Comparison of ENCODE assay signal across 8 cellular contexts in the genomic region with DNA sequence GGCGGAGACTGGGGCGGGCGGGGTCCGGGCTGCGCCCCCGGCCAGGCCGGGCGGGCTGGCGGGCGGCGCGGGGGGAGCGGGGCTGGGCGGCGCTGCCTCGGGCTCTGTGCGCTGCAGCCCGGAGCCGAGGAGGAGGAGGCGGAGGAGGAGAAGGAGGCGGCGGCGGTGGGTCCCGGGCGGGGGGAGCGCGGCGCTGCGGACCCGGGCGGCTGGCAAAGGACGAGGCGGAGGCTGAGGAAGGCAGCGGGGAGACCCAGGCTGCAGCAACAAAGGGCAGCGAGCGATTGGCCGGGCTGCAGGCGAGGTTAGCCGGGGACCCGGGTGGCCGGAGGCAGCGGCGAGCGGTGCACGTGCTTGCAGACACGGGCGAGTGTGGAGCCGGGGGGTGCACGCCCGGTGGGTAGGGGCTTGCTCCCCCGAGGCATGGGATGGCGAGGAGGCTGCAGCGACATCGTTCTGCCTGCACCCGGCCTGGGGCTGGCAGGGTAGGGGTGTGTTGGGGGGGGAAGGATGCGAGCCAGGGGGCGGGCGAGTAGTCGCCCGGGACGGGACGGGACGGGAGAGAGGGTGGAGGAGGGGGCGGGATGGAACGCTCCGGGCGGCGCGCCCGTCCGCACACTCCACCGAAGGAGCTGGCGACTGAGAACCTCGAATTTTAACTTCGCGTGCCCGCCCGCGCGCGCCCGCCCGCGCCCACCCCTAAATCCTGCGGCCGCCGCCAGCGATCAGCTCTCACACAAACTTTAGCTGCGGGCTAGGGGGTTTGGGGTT. TPM values are rescaled to one million over a fixed set of nuclear protein-coding genes. Genes with fewer than 3 reads are reported as not detected.
DNase-seq lines count a peak whose midpoint lies in the region; ATAC-seq, FAIRE-seq and TF ChIP-seq lines count a peak whose summit lies in the region.

No MANE protein-coding gene starts in this region.

- H2AFZ ChIP-seq in SU-DHL-6 (ENCODE audit: low read depth, low read length, severe bottlenecking) (peak overlapping the region; percentile 99), keratinocyte (ENCODE audit: control insufficient read depth, low read length) (peak overlapping the region; percentile 84)

- peak; percentile 0 for ATAC-seq in HG03066 (IDR thresholded peaks at IDR 0.05; ENCODE audit: low read depth, unreplicated experiment)
- no peak for ATAC-seq in HG02763 (IDR thresholded peaks at IDR 0.05; ENCODE audit: unreplicated experiment)

- DNase-seq in DMS 273 (lab: John Stamatoyannopoulos, UW; ENCODE audit: unreplicated experiment) (peak; percentile 69), DMS 273 treated with DMSO at 0.1 percent for 48 hours (lab: John Stamatoyannopoulos, UW) (no peak), brain pericyte (ENCODE audit: low read depth, low spot score) (peak; percentile 15), keratinocyte (ENCODE audit: low read depth, low spot score) (no peak)
- peak in 3 of 4 experiments; percentile 2 to 25 (median 25) for DNase-seq in stimulated activated CD4-positive, alpha-beta T cell treated with anti-CD3 and anti-CD28 coated beads, Interleukin-1b, Interleukin-23, amount 100 ng/mL, for 24 hours (ENCODE audit: low read depth in 4 of 4, low spot score in 1 of 4)

- dilution Hi-C loops in keratinocyte (cut with MboI; ENCODE audit: extremely low pct_ligation_motif_present, low sequenced_read_pairs), result no loop called here

- H3K36me3 ChIP-seq in SU-DHL-6 (ENCODE audit: low read length) (no peaks in the 10 kb centered on the region), keratinocyte (ENCODE audit: control insufficient read depth in 2 of 2, extremely low read depth in 1 of 2, insufficient read depth in 2 of 2, low read length in 2 of 2) (no peaks in the 10 kb centered on the region)

- peak overlapping the region; percentile 99 for H3K4me3 ChIP-seq in SU-DHL-6 (ENCODE audit: insufficient read depth, low read length, poor library complexity, severe bottlenecking)
- peak overlapping the region; percentile 75 to 95 (median 76) for H3K4me3 ChIP-seq in keratinocyte (ENCODE audit: control insufficient read depth in 2 of 3, extremely low read depth in 1 of 3, insufficient read depth in 2 of 3, low read depth in 1 of 3, low read length in 3 of 3)

- H3K9me3 ChIP-seq in SU-DHL-6 (ENCODE audit: insufficient read depth, low read length), result no peaks in the 10 kb centered on the region
- no peaks in the 10 kb centered on the region for H3K9me3 ChIP-seq in keratinocyte (ENCODE audit: control insufficient read depth, low read depth, low read length)

- H4K20me1 ChIP-seq in SU-DHL-6 (ENCODE audit: low read depth, low read length), result no peaks in the 10 kb centered on the region
- H4K20me1 ChIP-seq in keratinocyte (ENCODE audit: control insufficient read depth, extremely low read depth, insufficient read depth, low read length), result no peaks in the 10 kb centered on the region

- no peaks in the 10 kb centered on the region for H3K9me1 ChIP-seq in keratinocyte (ENCODE audit: control insufficient read depth, extremely low read depth, insufficient read depth, low read length)

- peak overlapping the region; percentile 73 for H3K27ac ChIP-seq in SU-DHL-6 (ENCODE audit: low read depth, low read length)
- H3K27ac ChIP-seq in keratinocyte (ENCODE audit: control insufficient read depth, insufficient read depth, low read length), result no peak overlapping the region

- peaks cover 23% of the 10 kb centered on the region for H3F3A ChIP-seq in SU-DHL-6 (ENCODE audit: insufficient read depth)

- H3K4me2 ChIP-seq in SU-DHL-6 (ENCODE audit: low read depth, low read length, poor library complexity, severe bottlenecking), result peak overlapping the region; percentile 80
- peak overlapping the region; percentile 66 for H3K4me2 ChIP-seq in keratinocyte (ENCODE audit: control insufficient read depth, extremely low read depth, insufficient read depth, low read depth, low read length)

- no peaks in the 10 kb centered on the region for H3K9me2 ChIP-seq in SU-DHL-6 (replicated peaks; ENCODE audit: insufficient read depth, low read length)

- TF ChIP-seq CTCF in SU-DHL-6 (IDR thresholded peaks at IDR 0.05; ENCODE audit: insufficient read depth, low read length, poor library complexity, severe bottlenecking) (no peak), keratinocyte (optimal IDR thresholded peaks at IDR 0.05 in 1 of 3, IDR thresholded peaks at IDR 0.05 in 1 of 3, conservative IDR thresholded peaks at IDR 0.05 in 1 of 3; ENCODE audit: extremely low read depth in 1 of 3, insufficient read depth in 2 of 3, low read length in 3 of 3) (no peak)

- H3K27me3 ChIP-seq in SU-DHL-6 (ENCODE audit: low read length) (no peaks in the 10 kb centered on the region), keratinocyte (ENCODE audit: control insufficient read depth, extremely low read depth, insufficient read depth, low read length) (no peaks in the 10 kb centered on the region)

- H3K79me2 ChIP-seq in SU-DHL-6 (ENCODE audit: insufficient read depth, low read length) (peaks cover 18% of the 10 kb centered on the region), keratinocyte (ENCODE audit: control insufficient read depth, insufficient read depth, low read length) (peaks cover 11% of the 10 kb centered on the region)

- H3K4me1 ChIP-seq in keratinocyte (ENCODE audit: control insufficient read depth, extremely low read depth, insufficient read depth, low read length), result peaks cover 4% of the 10 kb centered on the region

- FAIRE-seq in keratinocyte (lab: Jason Lieb, UNC), result no peak

- peak overlapping the region; percentile 98 for H3K9ac ChIP-seq in SU-DHL-6 (ENCODE audit: low read length)
- H3K9ac ChIP-seq in keratinocyte (ENCODE audit: control insufficient read depth, extremely low read depth, insufficient read depth, low read length), result peak overlapping the region; percentile 56

RNA-seq across cellular contexts. Expression of a gene that starts 0.8 kb away (rescaled TPM):
- polyA plus RNA-seq in keratinocyte, result 1.5 to 2.9 TPM (median 1.8 TPM) in 3 replicates
- 7.7 TPM for polyA plus RNA-seq in keratinocyte (2011; ENCODE audit: low read depth)
- polyA plus RNA-seq in keratinocyte (2011; cell fraction: cytosol; rRNA removed), result 2.2 and 2.7 TPM in 2 replicates
- polyA plus RNA-seq in keratinocyte (2011; cell fraction: nucleus; rRNA removed), result 8.7 and 9.1 TPM in 2 replicates
- polyA plus RNA-seq in keratinocyte (2012; ENCODE audit: low replicate concordance), result 3.4 and 4.4 TPM in 2 replicates
- polyA minus RNA-seq in keratinocyte, result 8.7 to 23.5 TPM (median 10.1 TPM) in 3 replicates
- polyA minus RNA-seq in keratinocyte (2011; cell fraction: cytosol; rRNA and poly(A)+ RNA removed), result 7.1 TPM
- polyA minus RNA-seq in keratinocyte (2011; cell fraction: nucleus; rRNA and poly(A)+ RNA removed), result 16.6 and 33.5 TPM in 2 replicates

Comparison
In these comparisons a context has a peak if more than half of its experiments do, and no peak if none do; other contexts are left out.
1. DNase-seq: peak in DMS 273 (single experiment), brain pericyte (single experiment) and stimulated activated CD4-positive, alpha-beta T cell treated with anti-CD3 and anti-CD28 coated beads, Interleukin-1b, Interleukin-23, amount 100 ng/mL, for 24 hours (3 of 4); none in DMS 273 treated with DMSO at 0.1 percent for 48 hours (single experiment) and keratinocyte (single experiment).